Comparison of ENCODE assay signal across 25 cellular contexts in the genomic region with DNA sequence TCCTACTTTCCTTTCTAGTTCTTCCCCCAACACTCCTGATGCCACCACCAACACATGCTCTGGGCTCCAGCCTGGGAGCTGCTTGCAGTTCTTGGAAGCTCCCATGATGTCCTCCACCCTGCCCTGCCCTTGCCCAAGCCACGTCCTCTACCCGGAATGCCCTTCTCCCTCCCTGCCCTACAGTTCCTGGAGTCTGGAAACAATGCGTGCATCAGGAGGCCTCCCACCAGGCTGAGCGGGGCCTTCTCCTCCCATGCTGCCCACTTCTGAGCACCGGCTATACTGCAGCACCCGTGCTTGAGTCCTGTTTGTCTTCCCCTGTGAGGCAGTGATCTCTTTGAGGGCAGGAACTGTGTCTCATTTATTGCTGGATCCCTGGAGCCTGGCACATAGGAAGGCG. TPM values are rescaled to one million over a fixed set of nuclear protein-coding genes. Genes with fewer than 3 reads are reported as not detected.
"Had no signal": no experiment of that assay in that cellular context is flagged by ENCODE, and none has a peak within 500 bp of the region (broad histone marks: within the 10 kb centered on the region; RNA-seq: fewer than 3 reads in every experiment).

No MANE protein-coding gene starts in this region.

- H2AFZ ChIP-seq: hepatocyte had no signal

- H3K4me3 Mint-ChIP-seq: dendritic cell treated with granulocyte-macrophage colony-stimulating factor and Interleukin-4, amounts not matched to agents 40 ng/mL and 50 ng/mL, for 4 days; effector memory CD8-positive, alpha-beta T cell; endodermal cell; mesothelial cell of epicardium; naive B cell had no signal

- FAIRE-seq: endometrium, frontal cortex, islet of Langerhans, keratinocyte had no signal

- H3K27ac Mint-ChIP-seq: dendritic cell treated with granulocyte-macrophage colony-stimulating factor and Interleukin-4, amounts not matched to agents 40 ng/mL and 50 ng/mL, for 4 days; effector memory CD8-positive, alpha-beta T cell; endodermal cell; mesothelial cell of epicardium had no signal

- H3K27me3 ChIP-seq: colonic mucosa, foreskin keratinocyte, gastroesophageal sphincter, heart left ventricle, hepatocyte, left lung had no signal

- H3K36me3 ChIP-seq: colonic mucosa, lower lobe of right lung had no signal

- H3K4me2 ChIP-seq: hepatocyte had no signal

- H3K4me1 Mint-ChIP-seq: mesothelial cell of epicardium, naive B cell had no signal

- H3K9me3 ChIP-seq: colonic mucosa, gastroesophageal sphincter, heart left ventricle, left lung, lower lobe of right lung, mucosa of descending colon had no signal

- H3K9me3 Mint-ChIP-seq: dendritic cell treated with granulocyte-macrophage colony-stimulating factor and Interleukin-4, amounts not matched to agents 40 ng/mL and 50 ng/mL, for 4 days; effector memory CD8-positive, alpha-beta T cell; endodermal cell; mesothelial cell of epicardium had no signal

- H3K27ac ChIP-seq: colonic mucosa, epithelial cell of prostate, foreskin keratinocyte, gastroesophageal sphincter, heart left ventricle, hepatocyte, left lung, lower lobe of right lung had no signal

- H3K36me3 Mint-ChIP-seq: mesothelial cell of epicardium, naive B cell had no signal

- H3K79me2 ChIP-seq: hepatocyte had no signal

- DNase-seq: colonic mucosa; cortex of kidney; effector CD8-positive, alpha-beta T cell; effector memory CD8-positive, alpha-beta T cell; erythroblast; foreskin keratinocyte; heart left ventricle; hypothalamus; left cardiac atrium; left lung; left ventricle myocardium superior; lower lobe of right lung; mucosa of descending colon; naive B cell had no signal

- H3K27me3 Mint-ChIP-seq: dendritic cell treated with granulocyte-macrophage colony-stimulating factor and Interleukin-4, amounts not matched to agents 40 ng/mL and 50 ng/mL, for 4 days had no signal

- H3K4me1 ChIP-seq: colonic mucosa, left lung, lower lobe of right lung had no signal

- H3K4me3 ChIP-seq: colonic mucosa, gastroesophageal sphincter, heart left ventricle, hepatocyte, left lung, lower lobe of right lung, mucosa of descending colon had no signal

RNA-seq across cellular contexts. Expression of gene DGKG, which starts 44.6 kb away (rescaled TPM):
- total RNA-seq: hepatocyte, lung microvascular endothelial cell had no signal
- polyA plus RNA-seq: foreskin keratinocyte, hepatocyte had no signal
